ENCODE assay signal across 10 cellular contexts in genomic region chr1:8900684-8901083, GRCh38. TPM values are rescaled to one million over a fixed set of nuclear protein-coding genes. Genes with fewer than 3 reads are reported as not detected.
"Had no signal": no experiment of that assay in that cellular context is flagged by ENCODE, and none has a peak within 500 bp of the region (broad histone marks: within the 10 kb centered on the region; RNA-seq: fewer than 3 reads in every experiment).

No MANE protein-coding gene starts in this region.

RNA-seq across cellular contexts. Expression of gene CA6, which starts 45.0 kb away (rescaled TPM):
- total RNA-seq: body of pancreas, cardiac septum, dermis microvascular lymphatic vessel endothelial cell, glomerular endothelial cell, left ventricle myocardium superior, neural crest cell, omental fat pad, posterior vena cava, temporal lobe, upper lobe of left lung had no signal
